ENCODE assay signal across 1 cellular context in the genomic region with DNA sequence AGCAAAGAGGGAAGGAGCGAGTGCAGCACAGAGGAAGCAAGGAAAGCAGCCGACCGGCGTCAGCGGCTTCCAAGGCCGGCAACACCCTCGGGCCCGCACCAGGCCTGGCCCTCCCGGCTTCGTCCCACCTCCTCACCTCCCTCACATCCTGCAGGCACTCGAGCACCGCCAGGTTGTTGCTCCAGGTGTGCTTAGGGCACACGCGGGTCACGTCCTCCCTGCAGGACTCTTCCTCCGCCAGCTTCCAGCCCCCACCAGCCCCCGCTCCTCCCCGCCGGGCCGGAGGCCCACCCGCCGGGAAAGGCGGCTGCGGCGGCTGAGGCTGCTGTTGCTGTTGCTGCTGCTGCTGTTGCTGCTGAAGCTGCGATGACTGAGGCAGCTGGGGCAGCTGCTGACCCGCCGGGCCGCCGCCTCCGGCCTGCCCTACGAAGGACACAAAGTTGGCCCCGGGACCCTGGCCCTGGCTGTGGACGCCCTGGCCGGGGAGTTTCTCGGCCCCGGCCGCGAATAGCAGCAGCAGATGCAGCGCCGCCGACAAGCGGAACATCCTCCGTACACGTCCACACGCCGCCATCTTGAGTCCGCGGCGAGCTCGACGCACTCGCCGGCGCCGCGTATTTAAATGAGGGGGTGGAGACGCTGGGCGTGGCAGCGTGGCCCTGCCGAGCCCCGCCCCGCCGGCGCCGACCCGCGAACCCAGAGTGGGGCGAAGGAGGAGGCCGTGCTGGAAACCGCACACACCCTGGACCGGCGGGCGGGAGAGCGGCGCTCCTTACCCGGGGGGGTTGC.
TF ChIP-seq lines count a peak whose summit lies in the region.

A gene (minus strand): TSS at position 594 of the 789 bp plus-strand sequence. CDS start 20 bp downstream, at position 574.

TF ChIP-seq in HEK293, 187 proteins besides CTCF, POLR2A, EP300 and RAD21 (continued from another document):
- TF ChIP-seq, protein P1, sequence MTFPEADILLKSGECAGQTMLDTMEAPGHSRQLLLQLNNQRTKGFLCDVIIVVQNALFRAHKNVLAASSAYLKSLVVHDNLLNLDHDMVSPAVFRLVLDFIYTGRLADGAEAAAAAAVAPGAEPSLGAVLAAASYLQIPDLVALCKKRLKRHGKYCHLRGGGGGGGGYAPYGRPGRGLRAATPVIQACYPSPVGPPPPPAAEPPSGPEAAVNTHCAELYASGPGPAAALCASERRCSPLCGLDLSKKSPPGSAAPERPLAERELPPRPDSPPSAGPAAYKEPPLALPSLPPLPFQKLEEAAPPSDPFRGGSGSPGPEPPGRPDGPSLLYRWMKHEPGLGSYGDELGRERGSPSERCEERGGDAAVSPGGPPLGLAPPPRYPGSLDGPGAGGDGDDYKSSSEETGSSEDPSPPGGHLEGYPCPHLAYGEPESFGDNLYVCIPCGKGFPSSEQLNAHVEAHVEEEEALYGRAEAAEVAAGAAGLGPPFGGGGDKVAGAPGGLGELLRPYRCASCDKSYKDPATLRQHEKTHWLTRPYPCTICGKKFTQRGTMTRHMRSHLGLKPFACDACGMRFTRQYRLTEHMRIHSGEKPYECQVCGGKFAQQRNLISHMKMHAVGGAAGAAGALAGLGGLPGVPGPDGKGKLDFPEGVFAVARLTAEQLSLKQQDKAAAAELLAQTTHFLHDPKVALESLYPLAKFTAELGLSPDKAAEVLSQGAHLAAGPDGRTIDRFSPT (tag by site-specific recombination; IDR thresholded peaks at IDR 0.05): no peak
- TF ChIP-seq ZNF473 (tag by site-specific recombination; IDR thresholded peaks at IDR 0.05) (no peak), ZNF76 (tag by site-specific recombination; IDR thresholded peaks at IDR 0.05; ENCODE audit: borderline replicate concordance, low read depth) (peak; percentile 22; the same call in 1 of the 2 replicates), SCRT1 (tag by site-specific recombination; IDR thresholded peaks at IDR 0.05; ENCODE audit: borderline replicate concordance) (peak; percentile 79), ZNF670 (tag by site-specific recombination; IDR thresholded peaks at IDR 0.05; ENCODE audit: low read depth) (no peak), ZBTB20 (tag by site-specific recombination; IDR thresholded peaks at IDR 0.05) (peak; percentile 70; the same call in 1 of the 2 replicates), ZNF48 (tag by site-specific recombination; IDR thresholded peaks at IDR 0.05) (no peak), ZNF558 (tag by site-specific recombination; IDR thresholded peaks at IDR 0.05) (no peak), ZIC2 (tag by site-specific recombination; IDR thresholded peaks at IDR 0.05) (peak; percentile 94), ZNF560 (tag by site-specific recombination; IDR thresholded peaks at IDR 0.05; ENCODE audit: borderline replicate concordance) (no peak), SP7 (tag by site-specific recombination; IDR thresholded peaks at IDR 0.05) (peak; percentile 39), ZNF596 (tag by site-specific recombination; IDR thresholded peaks at IDR 0.05) (no peak; the same call in 1 of the 2 replicates), KLF10 (tag by site-specific recombination; IDR thresholded peaks at IDR 0.05) (peak; percentile 52), ZNF549 (tag by site-specific recombination; IDR thresholded peaks at IDR 0.05) (no peak), ZEB2 (tag by site-specific recombination; IDR thresholded peaks at IDR 0.05) (peak; percentile 53), EGR2 (tag by site-specific recombination; IDR thresholded peaks at IDR 0.05; ENCODE audit: low read depth) (peak; percentile 31; the same call in 1 of the 2 replicates), ZNF16 (tag by site-specific recombination; IDR thresholded peaks at IDR 0.05; ENCODE audit: low read depth) (no peak), ZNF211 (tag by site-specific recombination; IDR thresholded peaks at IDR 0.05; ENCODE audit: low read depth) (no peak), ZNF501 (tag by site-specific recombination; IDR thresholded peaks at IDR 0.05) (peak; percentile 66; the same call in 1 of the 2 replicates), ZXDB (tag by site-specific recombination; IDR thresholded peaks at IDR 0.05) (peak; percentile 73; the same call in 1 of the 2 replicates), GLIS2 (tag by site-specific recombination; IDR thresholded peaks at IDR 0.05) (peak; percentile 24; the same call in 1 of the 2 replicates), KLF9 (tag by site-specific recombination; IDR thresholded peaks at IDR 0.05; ENCODE audit: low read depth) (peak; percentile 95), SP3 (tag by site-specific recombination; IDR thresholded peaks at IDR 0.05) (peak; percentile 81), KLF1 (tag by site-specific recombination; IDR thresholded peaks at IDR 0.05) (peak; percentile 85), ZNF133 (tag by site-specific recombination; IDR thresholded peaks at IDR 0.05) (no peak), ZSCAN16 (tag by site-specific recombination; IDR thresholded peaks at IDR 0.05) (no peak)
- TF ChIP-seq, protein P2, sequence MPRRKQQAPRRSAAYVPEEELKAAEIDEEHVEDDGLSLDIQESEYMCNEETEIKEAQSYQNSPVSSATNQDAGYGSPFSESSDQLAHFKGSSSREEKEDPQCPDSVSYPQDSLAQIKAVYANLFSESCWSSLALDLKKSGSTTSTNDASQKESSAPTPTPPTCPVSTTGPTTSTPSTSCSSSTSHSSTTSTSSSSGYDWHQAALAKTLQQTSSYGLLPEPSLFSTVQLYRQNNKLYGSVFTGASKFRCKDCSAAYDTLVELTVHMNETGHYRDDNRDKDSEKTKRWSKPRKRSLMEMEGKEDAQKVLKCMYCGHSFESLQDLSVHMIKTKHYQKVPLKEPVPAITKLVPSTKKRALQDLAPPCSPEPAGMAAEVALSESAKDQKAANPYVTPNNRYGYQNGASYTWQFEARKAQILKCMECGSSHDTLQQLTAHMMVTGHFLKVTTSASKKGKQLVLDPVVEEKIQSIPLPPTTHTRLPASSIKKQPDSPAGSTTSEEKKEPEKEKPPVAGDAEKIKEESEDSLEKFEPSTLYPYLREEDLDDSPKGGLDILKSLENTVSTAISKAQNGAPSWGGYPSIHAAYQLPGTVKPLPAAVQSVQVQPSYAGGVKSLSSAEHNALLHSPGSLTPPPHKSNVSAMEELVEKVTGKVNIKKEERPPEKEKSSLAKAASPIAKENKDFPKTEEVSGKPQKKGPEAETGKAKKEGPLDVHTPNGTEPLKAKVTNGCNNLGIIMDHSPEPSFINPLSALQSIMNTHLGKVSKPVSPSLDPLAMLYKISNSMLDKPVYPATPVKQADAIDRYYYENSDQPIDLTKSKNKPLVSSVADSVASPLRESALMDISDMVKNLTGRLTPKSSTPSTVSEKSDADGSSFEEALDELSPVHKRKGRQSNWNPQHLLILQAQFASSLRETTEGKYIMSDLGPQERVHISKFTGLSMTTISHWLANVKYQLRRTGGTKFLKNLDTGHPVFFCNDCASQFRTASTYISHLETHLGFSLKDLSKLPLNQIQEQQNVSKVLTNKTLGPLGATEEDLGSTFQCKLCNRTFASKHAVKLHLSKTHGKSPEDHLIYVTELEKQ (tag by site-specific recombination; IDR thresholded peaks at IDR 0.05; ENCODE audit: borderline replicate concordance): 0 out of 2 replicates have a peak, but pooled peaks have one; percentile 15
- TF ChIP-seq, protein P3, sequence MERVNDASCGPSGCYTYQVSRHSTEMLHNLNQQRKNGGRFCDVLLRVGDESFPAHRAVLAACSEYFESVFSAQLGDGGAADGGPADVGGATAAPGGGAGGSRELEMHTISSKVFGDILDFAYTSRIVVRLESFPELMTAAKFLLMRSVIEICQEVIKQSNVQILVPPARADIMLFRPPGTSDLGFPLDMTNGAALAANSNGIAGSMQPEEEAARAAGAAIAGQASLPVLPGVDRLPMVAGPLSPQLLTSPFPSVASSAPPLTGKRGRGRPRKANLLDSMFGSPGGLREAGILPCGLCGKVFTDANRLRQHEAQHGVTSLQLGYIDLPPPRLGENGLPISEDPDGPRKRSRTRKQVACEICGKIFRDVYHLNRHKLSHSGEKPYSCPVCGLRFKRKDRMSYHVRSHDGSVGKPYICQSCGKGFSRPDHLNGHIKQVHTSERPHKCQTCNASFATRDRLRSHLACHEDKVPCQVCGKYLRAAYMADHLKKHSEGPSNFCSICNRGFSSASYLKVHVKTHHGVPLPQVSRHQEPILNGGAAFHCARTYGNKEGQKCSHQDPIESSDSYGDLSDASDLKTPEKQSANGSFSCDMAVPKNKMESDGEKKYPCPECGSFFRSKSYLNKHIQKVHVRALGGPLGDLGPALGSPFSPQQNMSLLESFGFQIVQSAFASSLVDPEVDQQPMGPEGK (tag by site-specific recombination; IDR thresholded peaks at IDR 0.05): peak; percentile 87
- TF ChIP-seq, protein P4, sequence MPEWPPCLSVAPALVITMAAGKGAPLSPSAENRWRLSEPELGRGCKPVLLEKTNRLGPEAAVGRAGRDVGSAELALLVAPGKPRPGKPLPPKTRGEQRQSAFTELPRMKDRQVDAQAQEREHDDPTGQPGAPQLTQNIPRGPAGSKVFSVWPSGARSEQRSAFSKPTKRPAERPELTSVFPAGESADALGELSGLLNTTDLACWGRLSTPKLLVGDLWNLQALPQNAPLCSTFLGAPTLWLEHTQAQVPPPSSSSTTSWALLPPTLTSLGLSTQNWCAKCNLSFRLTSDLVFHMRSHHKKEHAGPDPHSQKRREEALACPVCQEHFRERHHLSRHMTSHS (tag by site-specific recombination; IDR thresholded peaks at IDR 0.05): no peak
TF ChIP-seq in HEK293: peak in this region for 52.
